ENCODE assay signal across 21 cellular contexts in genomic region chr1:206439205-206439604, GRCh38.
"Had no signal": no experiment of that assay in that cellular context is flagged by ENCODE, and none has a peak within 500 bp of the region (broad histone marks: within the 10 kb centered on the region; RNA-seq: fewer than 3 reads in every experiment).

No MANE protein-coding gene starts in this region.

- H3K4me1 ChIP-seq: gastrocnemius medialis, sigmoid colon, stomach, transverse colon had no signal

- H3K27ac ChIP-seq: esophagus muscularis mucosa, gastrocnemius medialis, heart right ventricle, neutrophil, right atrium auricular region, sigmoid colon, skin epidermis, stomach, thoracic aorta, transverse colon had no signal

- H3K27me3 ChIP-seq: esophagus muscularis mucosa, gastrocnemius medialis, heart right ventricle, neutrophil, right atrium auricular region, sigmoid colon, stomach, transverse colon had no signal

- DNase-seq: effector memory CD4-positive, alpha-beta T cell; gastrocnemius medialis; heart right ventricle; hypothalamus; kidney glomerular epithelial cell; mammary epithelial cell; naive thymus-derived CD4-positive, alpha-beta T cell; nephron progenitor cell; posterior cingulate gyrus; sigmoid colon; stimulated activated CD4-positive, alpha-beta T cell treated with anti-CD3 and anti-CD28 coated beads, Interleukin-2, amount 100 ng/mL, for 24 hours; stimulated activated CD4-positive, alpha-beta T cell treated with anti-CD3 and anti-CD28 coated beads, Interleukin-4, amount 100 ng/mL, for 4 hours; stimulated activated naive B cell treated with anti-CD40 and anti-IgM and Interleukin-4, amounts not matched to agents 10 μg/mL and 1 μg/mL and 100 μg/mL, for 72 hours; stomach; substantia nigra; transverse colon had no signal

- H3K36me3 ChIP-seq: gastrocnemius medialis had no signal

- H3K9me3 ChIP-seq: esophagus muscularis mucosa, gastrocnemius medialis, heart right ventricle, neutrophil, right atrium auricular region, sigmoid colon, stomach, thoracic aorta, transverse colon had no signal

- H3K4me3 ChIP-seq: esophagus muscularis mucosa, gastrocnemius medialis, heart right ventricle, right atrium auricular region, sigmoid colon, skin epidermis, stomach, thoracic aorta, transverse colon had no signal
